19 cellular contexts compared by ENCODE assay signal in the genomic region with DNA sequence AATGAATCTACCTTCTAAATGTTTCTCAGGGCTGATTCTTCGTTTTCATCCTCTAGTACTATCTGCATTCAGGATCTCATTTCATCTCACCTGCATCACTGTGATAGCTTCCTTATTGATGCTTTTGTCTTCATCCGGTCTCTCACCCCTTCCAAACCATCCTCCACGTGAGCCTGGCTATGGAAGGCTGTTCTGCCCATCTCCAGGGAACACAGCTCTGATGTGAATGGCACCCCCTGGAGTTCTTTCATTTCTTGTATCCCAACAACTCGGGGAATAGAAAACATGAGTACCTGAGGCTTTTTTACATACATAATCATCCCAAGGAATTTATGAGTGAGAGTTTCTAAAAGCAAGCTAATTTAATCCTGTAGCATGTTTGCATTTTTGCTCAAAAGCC. TPM values are rescaled to one million over a fixed set of nuclear protein-coding genes. Genes with fewer than 3 reads are reported as not detected.
DNase-seq lines count a peak whose midpoint lies in the region; ATAC-seq and TF ChIP-seq lines count a peak whose summit lies in the region.
"Had no signal": no experiment of that assay in that cellular context is flagged by ENCODE, and none has a peak within 500 bp of the region (broad histone marks: within the 10 kb centered on the region; RNA-seq: fewer than 3 reads in every experiment).

No MANE protein-coding gene starts in this region.

- H3K27ac Mint-ChIP-seq in GM23338 (no peak overlapping the region), WTC11 (peak overlapping the region; percentile 67)
- H3K27ac Mint-ChIP-seq: CD4-positive, alpha-beta memory T cell had no signal

- peak; percentile 55 for DNase-seq in GM23338 (ENCODE audit: low spot score)
- DNase-seq in WTC11 (ENCODE audit: low spot score) = no peak
- no peak for DNase-seq in mesenchymal stem cell
- DNase-seq in medulla oblongata (ENCODE audit: extremely low spot score) = no peak
- DNase-seq in right atrium auricular region (ENCODE audit: low spot score) = no peak
- DNase-seq in stimulated activated naive CD4-positive, alpha-beta T cell treated with Interleukin-2 at 50 U/mL for 16 hours (lab: John Stamatoyannopoulos, UW) = no peak
- no peak for DNase-seq in SKM-1 (lab: John Stamatoyannopoulos, UW; ENCODE audit: unreplicated experiment)
- DNase-seq: 8988T; CD4-positive, alpha-beta memory T cell; DMS153; DMS79; GF-D8; HCEC 1CT had no signal

- no peak overlapping the region for H2AFZ ChIP-seq in GM23338
- H2AFZ ChIP-seq in mesenchymal stem cell (ENCODE audit: low read depth, low read length) = no peak overlapping the region

- no peak overlapping the region for H2BK120ac ChIP-seq in mesenchymal stem cell (ENCODE audit: low read depth, low read length)

- H3K27ac ChIP-seq in GM23338 (ENCODE audit: low read depth) (peak overlapping the region; percentile 64), mesenchymal stem cell (ENCODE audit: low read length, poor library complexity, severe bottlenecking) (peak overlapping the region; percentile 52), right atrium auricular region (no peak overlapping the region)
- H3K27ac ChIP-seq: BLaER1, HL-60 had no signal

- H3K4me1 ChIP-seq in GM23338 (ENCODE audit: insufficient read depth) (peaks cover 35% of the 10 kb centered on the region), mesenchymal stem cell (ENCODE audit: control insufficient read depth, insufficient read depth, low read depth, low read length) (peaks cover 5% of the 10 kb centered on the region), right atrium auricular region (no peaks in the 10 kb centered on the region)
- H3K4me1 ChIP-seq: BLaER1 had no signal

- H3K9me3 ChIP-seq in mesenchymal stem cell (ENCODE audit: control insufficient read depth, low read length) = no peaks in the 10 kb centered on the region
- no peaks in the 10 kb centered on the region for H3K9me3 ChIP-seq in right atrium auricular region
- H3K9me3 ChIP-seq: BLaER1 had no signal

- TF ChIP-seq CTCF in GM23338 (conservative IDR thresholded peaks at IDR 0.05; ENCODE audit: low read depth in 2 of 2) = peak in 1 of 2 experiments; percentile 19; a peak in 2 of 4 replicates
- TF ChIP-seq CTCF in WTC11 (IDR thresholded peaks at IDR 0.05) = no peak
- no peak for TF ChIP-seq CTCF in right atrium auricular region (IDR thresholded peaks at IDR 0.05)

- H3K36me3 ChIP-seq in GM23338 (ENCODE audit: insufficient read depth) (peaks cover 10% of the 10 kb centered on the region; the same call in 1 of the 2 replicates), mesenchymal stem cell (ENCODE audit: control insufficient read depth in 1 of 2, insufficient read depth in 2 of 2, low read depth in 1 of 2, low read length in 2 of 2) (no peaks in the 10 kb centered on the region), right atrium auricular region (no peaks in the 10 kb centered on the region)
- H3K36me3 ChIP-seq: BLaER1 had no signal

- H3K27me3 Mint-ChIP-seq in GM23338 (ENCODE audit: insufficient read depth, low read depth, poor library complexity) (peaks cover 4% of the 10 kb centered on the region), WTC11 (ENCODE audit: low read depth) (no peaks in the 10 kb centered on the region)

- H3K18ac ChIP-seq in mesenchymal stem cell (ENCODE audit: low read depth in 1 of 2, low read length in 2 of 2) = no peak overlapping the region

- H2BK12ac ChIP-seq in mesenchymal stem cell (ENCODE audit: low read length in 2 of 2) = no peak overlapping the region

- H3K27me3 ChIP-seq in GM23338 (ENCODE audit: insufficient read depth) (no peaks in the 10 kb centered on the region), mesenchymal stem cell (ENCODE audit: control insufficient read depth in 1 of 2, insufficient read depth in 1 of 2, low read length in 2 of 2) (no peaks in the 10 kb centered on the region), right atrium auricular region (no peaks in the 10 kb centered on the region)
- H3K27me3 ChIP-seq: BLaER1 had no signal

- H3K79me1 ChIP-seq in mesenchymal stem cell (replicated peaks; ENCODE audit: low read length, poor library complexity, severe bottlenecking) = no peaks in the 10 kb centered on the region

- H3K79me2 ChIP-seq in GM23338 (replicated peaks; ENCODE audit: insufficient read depth) = peaks cover 62% of the 10 kb centered on the region

- 75% methylated on average over 3 of the region's 4 CpGs for WGBS in mesenchymal stem cell

- peaks cover 76% of the 10 kb centered on the region for H3K36me3 Mint-ChIP-seq in GM23338 (ENCODE audit: low read depth)
- peaks cover 64% of the 10 kb centered on the region for H3K36me3 Mint-ChIP-seq in WTC11
- H3K36me3 Mint-ChIP-seq: CD14-positive monocyte; CD4-positive, alpha-beta memory T cell had no signal

- no peaks in the 10 kb centered on the region for H3K9me2 ChIP-seq in GM23338 (ENCODE audit: insufficient read depth)

- no peak overlapping the region for H3K23ac ChIP-seq in mesenchymal stem cell (ENCODE audit: low read length in 2 of 2)

- no peaks in the 10 kb centered on the region; the same call in 1 of the 2 replicates for H3F3A ChIP-seq in GM23338 (replicated peaks; ENCODE audit: low read depth)

- CTCF ChIA-PET in WTC11 (lab: Charles Lee) = interaction anchor here (0.6 to 2.2 kb wide), 9 partner anchors 9 to 484 kb away, joined by 3 to 6 read pairs (median 4); no protein-coding TSS in a partner anchor

- H3K14ac ChIP-seq in mesenchymal stem cell (ENCODE audit: low read length in 2 of 2) = no peak overlapping the region

- no peak overlapping the region for H2AK5ac ChIP-seq in mesenchymal stem cell (ENCODE audit: low read length, severe bottlenecking)

- no peak overlapping the region for H3K4me3 ChIP-seq in GM23338
- H3K4me3 ChIP-seq in mesenchymal stem cell (ENCODE audit: insufficient read depth in 1 of 2, low read depth in 1 of 2, low read length in 2 of 2) = no peak overlapping the region
- H3K4me3 ChIP-seq in right atrium auricular region = no peak overlapping the region
- H3K4me3 ChIP-seq: BLaER1 had no signal

- H3K4me3 Mint-ChIP-seq in GM23338 (no peak overlapping the region), WTC11 (no peak overlapping the region)
- H3K4me3 Mint-ChIP-seq: CD14-positive monocyte; CD4-positive, alpha-beta memory T cell had no signal

- H3K9ac ChIP-seq in mesenchymal stem cell (ENCODE audit: low read length) = no peak overlapping the region
- H3K9ac ChIP-seq: BLaER1 had no signal

- POLR2A ChIA-PET in WTC11 (lab: Charles Lee) = interaction anchor here (0.6 to 1.0 kb wide), 2 partner anchors 9 to 15 kb away, joined by 3 to 8 read pairs; no protein-coding TSS in a partner anchor

- no peak overlapping the region for H2BK15ac ChIP-seq in mesenchymal stem cell (ENCODE audit: low read depth, poor library complexity, severe bottlenecking)

- H3K4me2 ChIP-seq in GM23338 (no peak overlapping the region), mesenchymal stem cell (ENCODE audit: low read length, poor library complexity, severe bottlenecking) (no peak overlapping the region)
- H3K4me2 ChIP-seq: BLaER1 had no signal

- H3K4me1 Mint-ChIP-seq in GM23338 (peaks cover 32% of the 10 kb centered on the region), WTC11 (peaks cover 44% of the 10 kb centered on the region)
- H3K4me1 Mint-ChIP-seq: CD4-positive, alpha-beta memory T cell had no signal

- H3K9me3 Mint-ChIP-seq in GM23338 (peaks cover 3% of the 10 kb centered on the region; the same call in 1 of the 3 replicates), WTC11 (no peaks in the 10 kb centered on the region)

- H2BK5ac ChIP-seq in mesenchymal stem cell (ENCODE audit: low read depth, low read length, poor library complexity, severe bottlenecking) = no peak overlapping the region

- no peak overlapping the region for H3K4ac ChIP-seq in mesenchymal stem cell (ENCODE audit: low read depth in 1 of 2, low read length in 2 of 2)

- H4K91ac ChIP-seq in mesenchymal stem cell (ENCODE audit: low read length) = no peak overlapping the region

- no peaks in the 10 kb centered on the region for H4K20me1 ChIP-seq in GM23338 (replicated peaks; ENCODE audit: insufficient read depth)
- H4K20me1 ChIP-seq: BLaER1 had no signal

- no peak overlapping the region for H4K8ac ChIP-seq in mesenchymal stem cell (ENCODE audit: low read length)

- ATAC-seq in GM23338 (peak; percentile 84), WTC11 (peak; percentile 80)

TF ChIP-seq in GM23338, 12 proteins besides CTCF, POLR2A, EP300 and RAD21:
- TF ChIP-seq POLR2AphosphoS5 (IDR thresholded peaks at IDR 0.05; ENCODE audit: low read depth) = no peak

TF ChIP-seq in WTC11, 78 proteins besides CTCF, POLR2A, EP300 and RAD21 (continues in another document):
- TF ChIP-seq ELF4 (CRISPR knock-in tag; IDR thresholded peaks at IDR 0.05; ENCODE audit: low read depth) (no peak), EMX1 (CRISPR knock-in tag; IDR thresholded peaks at IDR 0.05) (no peak), NR1H2 (CRISPR knock-in tag; IDR thresholded peaks at IDR 0.05) (no peak), FOXP1 (CRISPR knock-in tag; IDR thresholded peaks at IDR 0.05; ENCODE audit: borderline replicate concordance) (no peak), OVOL2 (CRISPR knock-in tag; IDR thresholded peaks at IDR 0.05; ENCODE audit: borderline replicate concordance) (no peak)
- TF ChIP-seq, protein P1, sequence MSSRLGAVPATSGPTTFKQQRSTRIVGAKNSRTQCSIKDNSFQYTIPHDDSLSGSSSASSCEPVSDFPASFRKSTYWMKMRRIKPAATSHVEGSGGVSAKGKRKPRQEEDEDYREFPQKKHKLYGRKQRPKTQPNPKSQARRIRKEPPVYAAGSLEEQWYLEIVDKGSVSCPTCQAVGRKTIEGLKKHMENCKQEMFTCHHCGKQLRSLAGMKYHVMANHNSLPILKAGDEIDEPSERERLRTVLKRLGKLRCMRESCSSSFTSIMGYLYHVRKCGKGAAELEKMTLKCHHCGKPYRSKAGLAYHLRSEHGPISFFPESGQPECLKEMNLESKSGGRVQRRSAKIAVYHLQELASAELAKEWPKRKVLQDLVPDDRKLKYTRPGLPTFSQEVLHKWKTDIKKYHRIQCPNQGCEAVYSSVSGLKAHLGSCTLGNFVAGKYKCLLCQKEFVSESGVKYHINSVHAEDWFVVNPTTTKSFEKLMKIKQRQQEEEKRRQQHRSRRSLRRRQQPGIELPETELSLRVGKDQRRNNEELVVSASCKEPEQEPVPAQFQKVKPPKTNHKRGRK (CRISPR knock-in tag; IDR thresholded peaks at IDR 0.05; ENCODE audit: borderline replicate concordance) = no peak

RNA-seq across cellular contexts. Expression of gene DPPA4, which starts 8.8 kb away (rescaled TPM):
- 806 and 878 TPM in 2 replicates for total RNA-seq in GM23338 (2014; rRNA removed; shearing (Covaris generic))
- 546 and 574 TPM in 2 replicates for polyA plus RNA-seq in GM23338 (2016; fragmentation: Nextera tagmentation; extraction: Ambion mirVana)
- total RNA-seq in WTC11 (2021) (774 to 901 TPM (median 898 TPM) in 3 replicates), right atrium auricular region (not detected)
- 11.1 TPM for polyA plus RNA-seq in mesenchymal stem cell (2013, experiment 1 of 2)
- 10.2 TPM for polyA plus RNA-seq in mesenchymal stem cell (2013, experiment 2 of 2)
- total RNA-seq: A673; CD4-positive, alpha-beta memory T cell; HT1080 had no signal
- polyA plus RNA-seq: AG04450; CD14-positive monocyte; CD4-positive, alpha-beta memory T cell had no signal

RNA-seq across cellular contexts. Expression of gene DPPA2, which starts 29.8 kb away (rescaled TPM):
- total RNA-seq in GM23338 (2014; rRNA removed; shearing (Covaris generic)) = 9.3 and 14.3 TPM in 2 replicates
- polyA plus RNA-seq in GM23338 (2016; fragmentation: Nextera tagmentation; extraction: Ambion mirVana) = 18.9 and 21.5 TPM in 2 replicates
- 14.9 to 15.8 TPM (median 15.0 TPM) in 3 replicates for total RNA-seq in WTC11 (2021)
- 0.08 TPM for polyA plus RNA-seq in mesenchymal stem cell (2013, experiment 1 of 2)
- 0.04 TPM for polyA plus RNA-seq in mesenchymal stem cell (2013, experiment 2 of 2)
- not detected for total RNA-seq in right atrium auricular region
- total RNA-seq: A673; CD4-positive, alpha-beta memory T cell; HT1080 had no signal
- polyA plus RNA-seq: AG04450; CD14-positive monocyte; CD4-positive, alpha-beta memory T cell had no signal

Comparison
In these comparisons a context has a peak if more than half of its experiments do, and no peak if none do; other contexts are left out.
1. H3K27ac ChIP-seq: peak in GM23338 (single experiment) and mesenchymal stem cell (single experiment); none in right atrium auricular region (0 of 2).
2. RNA of gene DPPA4, which starts 8.8 kb away (total RNA-seq): 806 to 878 TPM in GM23338 and 774 to 901 TPM in WTC11; not detected in right atrium auricular region; every median in the first group is over 100 times any median in the second.
3. RNA of gene DPPA2, which starts 29.8 kb away (total RNA-seq): 14.9 to 15.8 TPM in WTC11 and 9.3 to 14.3 TPM in GM23338; not detected in right atrium auricular region; every median in the first group is over 10 times any median in the second.